Comparison of ENCODE assay signal across 24 cellular contexts in the genomic region with DNA sequence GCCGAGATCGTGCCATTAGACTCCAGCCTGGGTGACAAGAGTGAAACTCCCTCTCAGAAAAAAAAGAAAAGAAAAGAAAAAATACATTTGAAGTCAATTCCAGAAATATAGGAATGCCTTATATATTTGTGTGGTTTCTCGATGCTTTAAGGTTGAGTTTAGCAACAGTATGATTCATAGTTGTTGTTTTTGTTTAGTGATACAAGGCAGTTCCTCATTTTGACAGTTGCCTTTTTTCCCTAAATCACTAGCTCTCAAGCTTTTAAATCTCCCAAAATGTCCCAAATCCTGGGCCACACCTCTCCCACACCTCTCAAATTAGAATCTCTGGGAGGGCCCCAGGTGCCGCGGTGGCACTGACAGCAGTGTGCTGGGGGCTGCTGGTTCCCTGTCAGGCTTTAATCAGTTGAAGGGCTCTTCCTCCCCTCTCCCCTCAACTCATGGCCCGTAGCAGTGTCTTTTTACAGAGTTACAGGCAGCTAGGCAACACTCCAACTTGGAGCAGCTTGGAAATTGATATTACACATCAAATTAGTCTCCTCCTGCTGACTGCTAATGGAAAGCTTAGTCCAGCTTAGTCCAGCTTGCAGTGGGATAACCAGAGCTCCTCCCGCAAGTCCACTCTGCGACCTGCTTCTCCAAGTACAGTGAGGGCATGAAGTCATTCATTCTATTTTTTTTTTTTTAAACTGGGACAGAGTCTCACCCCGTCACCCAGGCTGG. TPM values are rescaled to one million over a fixed set of nuclear protein-coding genes. Genes with fewer than 3 reads are reported as not detected.
DNase-seq lines count a peak whose midpoint lies in the region; TF ChIP-seq lines count a peak whose summit lies in the region.
"Had no signal": no experiment of that assay in that cellular context is flagged by ENCODE, and none has a peak within 500 bp of the region (broad histone marks: within the 10 kb centered on the region; RNA-seq: fewer than 3 reads in every experiment).

No MANE protein-coding gene starts in this region.

- TF ChIP-seq CTCF in brain (conservative IDR thresholded peaks at IDR 0.05) (no peak), neutrophil (IDR thresholded peaks at IDR 0.05) (no peak), ascending aorta (IDR thresholded peaks at IDR 0.05) (no peak)

- H3K27me3 ChIP-seq in neutrophil, result no peaks in the 10 kb centered on the region
- no peaks in the 10 kb centered on the region for H3K27me3 ChIP-seq in ascending aorta
- H3K27me3 ChIP-seq: esophagus muscularis mucosa, ovary had no signal

- no peaks in the 10 kb centered on the region for H3K9me3 Mint-ChIP-seq in brain
- H3K9me3 Mint-ChIP-seq: activated CD4-positive, alpha-beta memory T cell treated with anti-CD3 and anti-CD28 coated beads, Interleukin-2, amount 10 ng/mL, durations not matched to agents 7 days and 5 days; activated naive CD4-positive, alpha-beta T cell treated with anti-CD3 and anti-CD28 coated beads, Interleukin-2, amount 50 U/mL, for 24 hours; activated T-helper 2 cell treated with anti-CD3 and anti-CD28 coated beads, Interferon-gamma antibody, Interleukin-2, Interleukin-4, amounts not matched to agents 10 μg/mL and 5 μg/mL and 100 μg/mL, durations not matched to agents 14 hours and 24 hours and 36 hours; endodermal cell; HFFc6; naive thymus-derived CD4-positive, alpha-beta T cell had no signal

- H3K27ac ChIP-seq in neutrophil, result peak overlapping the region; percentile 71
- H3K27ac ChIP-seq in ascending aorta, result no peak overlapping the region
- H3K27ac ChIP-seq: C4-2B, coronary artery, esophagus muscularis mucosa, left lung, ovary had no signal

- intact Hi-C loops in ascending aorta (cut with DNase I), result no loop called here

- peaks cover under 1% of the 10 kb centered on the region for H3K27me3 Mint-ChIP-seq in brain
- H3K27me3 Mint-ChIP-seq: activated CD4-positive, alpha-beta memory T cell treated with anti-CD3 and anti-CD28 coated beads, Interleukin-2, amount 10 ng/mL, durations not matched to agents 7 days and 5 days had no signal

- H3K9me3 ChIP-seq in neutrophil (no peaks in the 10 kb centered on the region), ascending aorta (no peaks in the 10 kb centered on the region)
- H3K9me3 ChIP-seq: esophagus muscularis mucosa, left lung, ovary had no signal

- H3K4me3 Mint-ChIP-seq in brain, result peak overlapping the region in 2 of 5 experiments; percentile 43 to 62
- H3K4me3 Mint-ChIP-seq: activated CD4-positive, alpha-beta memory T cell treated with anti-CD3 and anti-CD28 coated beads, Interleukin-2, amount 10 ng/mL, durations not matched to agents 7 days and 5 days; activated naive CD4-positive, alpha-beta T cell treated with anti-CD3 and anti-CD28 coated beads, Interleukin-2, amount 50 U/mL, for 24 hours; endodermal cell; HFFc6; naive thymus-derived CD4-positive, alpha-beta T cell had no signal

- H3K4me1 ChIP-seq in neutrophil (ENCODE audit: control insufficient read depth in 1 of 2, insufficient read depth in 1 of 2, low read depth in 1 of 2, low read length in 1 of 2), result peaks cover 19 to 20% of the 10 kb centered on the region in 2 experiments
- peaks cover 0 to 4% of the 10 kb centered on the region in 2 donors for H3K4me1 ChIP-seq in ascending aorta

- no peaks in the 10 kb centered on the region for H3K36me3 ChIP-seq in neutrophil
- no peaks in the 10 kb centered on the region for H3K36me3 ChIP-seq in ascending aorta
- H3K36me3 ChIP-seq: esophagus muscularis mucosa, left lung, ovary had no signal

- H3K4me3 ChIP-seq in neutrophil (ENCODE audit: low read depth in 1 of 2, low read length in 1 of 2) (peak overlapping the region in 1 of 2 experiments; percentile 7), ascending aorta (no peak overlapping the region)
- H3K4me3 ChIP-seq: coronary artery, esophagus muscularis mucosa, left lung, ovary had no signal

- H3K4me1 Mint-ChIP-seq in brain, result peaks cover 74% of the 10 kb centered on the region
- H3K4me1 Mint-ChIP-seq: activated naive CD4-positive, alpha-beta T cell treated with anti-CD3 and anti-CD28 coated beads, Interleukin-2, amount 50 U/mL, for 24 hours had no signal

- DNase-seq in Ammon's horn (ENCODE audit: low spot score), result peak; percentile 13
- peak; percentile 81 for DNase-seq in CD1c-positive myeloid dendritic cell (ENCODE audit: extremely low spot score)
- no peak for DNase-seq in effector CD8-positive, alpha-beta T cell (lab: John Stamatoyannopoulos, UW)
- DNase-seq in SKM-1 (lab: John Stamatoyannopoulos, UW; ENCODE audit: unreplicated experiment), result no peak
- DNase-seq in ascending aorta (ENCODE audit: low spot score in 2 of 2), result no peak
- DNase-seq in NCI-H1930 (lab: John Stamatoyannopoulos, UW), result no peak
- DNase-seq: activated CD4-positive, alpha-beta memory T cell treated with anti-CD3 and anti-CD28 coated beads, Interleukin-2, amount 10 ng/mL, durations not matched to agents 7 days and 5 days; activated CD4-positive, CD25-positive, alpha-beta regulatory T cell treated with anti-CD3 and anti-CD28 coated beads, Interleukin-2, amount 50 U/mL, for 72 hours; endodermal cell; HFFc6; left lung; naive thymus-derived CD4-positive, alpha-beta T cell; NCI-H1048; NCI-H1694 treated with DMSO at 0.1 percent for 48 hours; NCI-H69; ovary; stimulated activated CD4-positive, alpha-beta T cell treated with anti-CD3 and anti-CD28 coated beads, Interleukin-4, amount 100 ng/mL, for 1 hour had no signal

- peaks cover 10% of the 10 kb centered on the region for H3K36me3 Mint-ChIP-seq in brain
- H3K36me3 Mint-ChIP-seq: activated naive CD4-positive, alpha-beta T cell treated with anti-CD3 and anti-CD28 coated beads, Interleukin-2, amount 50 U/mL, for 24 hours had no signal

- H3K27ac Mint-ChIP-seq in brain, result peak overlapping the region in 4 of 5 experiments; percentile 64 to 83 (median 79)
- H3K27ac Mint-ChIP-seq: activated CD4-positive, alpha-beta memory T cell treated with anti-CD3 and anti-CD28 coated beads, Interleukin-2, amount 10 ng/mL, durations not matched to agents 7 days and 5 days; activated naive CD4-positive, alpha-beta T cell treated with anti-CD3 and anti-CD28 coated beads, Interleukin-2, amount 50 U/mL, for 24 hours; activated T-helper 2 cell treated with anti-CD3 and anti-CD28 coated beads, Interferon-gamma antibody, Interleukin-2, Interleukin-4, amounts not matched to agents 10 μg/mL and 5 μg/mL and 100 μg/mL, durations not matched to agents 14 hours and 24 hours and 36 hours; endodermal cell; HFFc6 had no signal

RNA-seq across cellular contexts. Expression of a gene that starts 58.5 kb away (rescaled TPM):
- polyA plus RNA-seq in brain (ENCODE audit: insufficient read depth, low read depth, low replicate concordance), result 68.5 TPM
- total RNA-seq in ascending aorta, result 51.0 TPM

Comparison
In these comparisons a context has a peak if more than half of its experiments do, and no peak if none do; other contexts are left out.
1. DNase-seq: peak in Ammon's horn (single experiment) and CD1c-positive myeloid dendritic cell (single experiment); none in effector CD8-positive, alpha-beta T cell (single experiment), SKM-1 (single experiment), ascending aorta (0 of 2) and NCI-H1930 (0 of 2).